Comparison of ENCODE assay signal across 16 cellular contexts in the genomic region with DNA sequence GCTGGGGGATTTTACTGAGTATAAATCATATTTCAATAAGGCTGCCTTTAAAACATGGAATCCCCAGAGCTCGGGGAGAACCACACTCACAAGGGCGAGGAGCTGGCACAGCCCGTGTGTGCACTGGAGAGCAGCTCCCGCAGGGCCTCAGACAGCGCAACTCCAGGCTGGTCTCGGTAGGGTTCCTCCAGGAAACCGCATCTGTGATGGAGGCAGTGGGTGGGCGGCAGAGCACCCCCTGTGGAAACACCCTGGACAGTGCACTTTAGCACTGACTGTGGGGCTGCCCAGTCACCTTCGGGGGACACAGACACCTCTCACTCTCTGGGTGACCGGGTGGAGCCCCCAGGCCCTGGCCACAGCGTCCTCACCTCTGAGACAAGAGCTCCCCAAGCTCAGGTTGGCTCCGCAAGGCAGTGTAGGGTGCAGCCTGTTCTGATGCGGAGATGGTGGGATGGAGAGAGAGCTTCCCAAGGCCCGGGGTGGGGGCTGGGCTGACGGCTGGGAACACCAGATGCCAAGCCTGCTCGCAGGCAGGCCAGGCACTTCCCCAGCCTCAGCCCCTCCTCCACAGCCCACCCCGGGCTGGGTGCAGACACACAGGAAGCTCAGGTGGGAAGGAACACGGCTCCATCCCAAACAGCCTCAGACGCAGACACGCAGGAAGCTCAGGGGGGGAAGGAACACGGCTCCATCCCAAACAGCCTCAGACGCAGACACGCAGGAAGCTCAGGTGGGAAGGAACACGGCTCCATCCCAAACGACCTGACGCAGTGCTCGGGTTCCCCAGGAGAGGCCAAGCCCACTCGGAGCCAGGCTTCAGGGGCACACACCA.
DNase-seq lines count a peak whose midpoint lies in the region; ATAC-seq, FAIRE-seq and TF ChIP-seq lines count a peak whose summit lies in the region.
"Had no signal": no experiment of that assay in that cellular context is flagged by ENCODE, and none has a peak within 500 bp of the region (broad histone marks: within the 10 kb centered on the region; RNA-seq: fewer than 3 reads in every experiment).

No MANE protein-coding gene starts in this region.

- no peak for ATAC-seq in left cardiac atrium
- no peak for ATAC-seq in HG03520 (IDR thresholded peaks at IDR 0.05; ENCODE audit: unreplicated experiment)
- ATAC-seq: K562 had no signal

- H3K36me3 ChIP-seq in Peyer's patch (no peaks in the 10 kb centered on the region), ovary (no peaks in the 10 kb centered on the region)
- H3K36me3 ChIP-seq: SJCRH30 had no signal

- H3K4me3 Mint-ChIP-seq in CD14-positive monocyte: no peak overlapping the region
- H3K4me3 Mint-ChIP-seq: activated CD4-positive, alpha-beta memory T cell treated with anti-CD3 and anti-CD28 coated beads for 36 hours had no signal

- intact Hi-C loops in CD14-positive monocyte (cut with micrococcal nuclease) (no loop called here), left cardiac atrium (cut with DNase I) (no loop called here), ovary (cut with DNase I) (no loop called here)

- peak overlapping the region in 2 of 7 donors; percentile 22 to 66 for H3K27ac Mint-ChIP-seq in CD14-positive monocyte
- H3K27ac Mint-ChIP-seq: activated CD4-positive, alpha-beta memory T cell treated with anti-CD3 and anti-CD28 coated beads for 36 hours had no signal

- H3K27me3 ChIP-seq in Peyer's patch (no peaks in the 10 kb centered on the region), ovary (no peaks in the 10 kb centered on the region)
- H3K27me3 ChIP-seq: ascending aorta, SJCRH30 had no signal

- H3K4me3 ChIP-seq in Peyer's patch (no peak overlapping the region), ovary (no peak overlapping the region)
- H3K4me3 ChIP-seq: ascending aorta, K562, SJCRH30 had no signal

- TF ChIP-seq POLR2A in Peyer's patch (IDR thresholded peaks at IDR 0.05) (no peak), ovary (IDR thresholded peaks at IDR 0.05) (no peak)

- WGBS in ovary, 3 donors: 86 to 92% (median 86%) methylated on average over 24 to 28 of the region's 28 CpGs

- no peak for TF ChIP-seq EP300 in ovary (IDR thresholded peaks at IDR 0.05)

- peak; percentile 38 for DNase-seq in CD14-positive monocyte (ENCODE audit: low spot score)
- DNase-seq in Peyer's patch: peak in 2 of 3 donors; percentile 26 to 32
- DNase-seq in left cardiac atrium: peak; percentile 20
- DNase-seq in ovary: peak in 4 of 5 donors; percentile 8 to 14 (median 11)
- DNase-seq in UCSD-AML1 (lab: John Stamatoyannopoulos, UW; ENCODE audit: unreplicated experiment): no peak
- no peak for DNase-seq in AG08395 (ENCODE audit: low spot score)
- DNase-seq in GM19239 (ENCODE audit: insufficient read length, low spot score): no peak
- DNase-seq: activated CD4-positive, alpha-beta memory T cell treated with anti-CD3 and anti-CD28 coated beads for 36 hours; cortex of kidney; erythroblast; midbrain; SJCRH30 had no signal

- H3K4me1 ChIP-seq in Peyer's patch: no peaks in the 10 kb centered on the region
- H3K4me1 ChIP-seq in ovary (ENCODE audit: insufficient read depth): no peaks in the 10 kb centered on the region
- H3K4me1 ChIP-seq: ascending aorta, parathyroid adenoma, SJCRH30 had no signal

- H3K36me3 Mint-ChIP-seq in CD14-positive monocyte: peaks cover 23 to 41% of the 10 kb centered on the region in 2 donors
- H3K36me3 Mint-ChIP-seq: activated CD4-positive, alpha-beta memory T cell treated with anti-CD3 and anti-CD28 coated beads for 36 hours had no signal

- no peaks in the 10 kb centered on the region for H3K9me3 ChIP-seq in Peyer's patch
- no peaks in the 10 kb centered on the region for H3K9me3 ChIP-seq in ovary
- H3K9me3 ChIP-seq: ascending aorta, SJCRH30 had no signal

- H3K27ac ChIP-seq in Peyer's patch: no peak overlapping the region
- no peak overlapping the region for H3K27ac ChIP-seq in ovary
- H3K27ac ChIP-seq: ascending aorta, parathyroid adenoma, SJCRH30 had no signal

- peaks cover 0 to 5% (median 0%) of the 10 kb centered on the region in 7 donors for H3K9me3 Mint-ChIP-seq in CD14-positive monocyte
- H3K9me3 Mint-ChIP-seq: activated CD4-positive, alpha-beta memory T cell treated with anti-CD3 and anti-CD28 coated beads for 36 hours had no signal

- H3K27me3 Mint-ChIP-seq in CD14-positive monocyte (ENCODE audit: low read depth in 3 of 3): no peaks in the 10 kb centered on the region
- H3K27me3 Mint-ChIP-seq: activated CD4-positive, alpha-beta memory T cell treated with anti-CD3 and anti-CD28 coated beads for 36 hours had no signal

- no peak for FAIRE-seq in GM19239 (lab: Jason Lieb, UNC)
- FAIRE-seq: K562 had no signal

- TF ChIP-seq CTCF in CD14-positive monocyte (IDR thresholded peaks at IDR 0.05) (no peak), Peyer's patch (IDR thresholded peaks at IDR 0.05) (no peak), ovary (IDR thresholded peaks at IDR 0.05) (no peak)

- no peaks in the 10 kb centered on the region for H3K4me1 Mint-ChIP-seq in CD14-positive monocyte

Comparison
In these comparisons a context has a peak if more than half of its experiments do, and no peak if none do; other contexts are left out.
1. DNase-seq: peak in CD14-positive monocyte (single experiment), Peyer's patch (2 of 3), left cardiac atrium (single experiment) and ovary (4 of 5); none in UCSD-AML1 (single experiment), AG08395 (single experiment) and GM19239 (single experiment).